Comparison of ENCODE assay signal across 9 cellular contexts in genomic region chr4:80197132-80197573, GRCh38. TPM values are rescaled to one million over a fixed set of nuclear protein-coding genes. Genes with fewer than 3 reads are reported as not detected.
DNase-seq lines count a peak whose midpoint lies in the region; ATAC-seq, FAIRE-seq and TF ChIP-seq lines count a peak whose summit lies in the region.
"Had no signal": no experiment of that assay in that cellular context is flagged by ENCODE, and none has a peak within 500 bp of the region (broad histone marks: within the 10 kb centered on the region; RNA-seq: fewer than 3 reads in every experiment).

Gene PRDM8 (plus strand): TSS chr4:80197503. CDS start chr4:80200081, 2,578 bp downstream.

- no peak within 1 kb of the TSS for H3K27ac ChIP-seq in upper lobe of right lung

- H3K9me3 ChIP-seq in mucosa of descending colon (no peaks in the 10 kb centered on the region), upper lobe of right lung (no peaks in the 10 kb centered on the region)

- FAIRE-seq in GM12891 (lab: Jason Lieb, UNC), result no peak
- FAIRE-seq: TTC549 had no signal

- H3K4me1 ChIP-seq in mucosa of descending colon (ENCODE audit: low read depth) (peaks cover 12% of the 10 kb centered on the region), upper lobe of right lung (peaks cover 13% of the 10 kb centered on the region)

- H3K36me3 ChIP-seq in mucosa of descending colon (ENCODE audit: low read depth), result no peaks in the 10 kb centered on the region
- no peaks in the 10 kb centered on the region for H3K36me3 ChIP-seq in upper lobe of right lung

- peaks cover 84% of the 10 kb centered on the region for H3K27me3 ChIP-seq in upper lobe of right lung

- peak; percentile 20 to 52 for DNase-seq in NCI-H187 (lab: John Stamatoyannopoulos, UW)
- no peak for DNase-seq in NCI-H187 treated with DMSO at 0.1 percent for 48 hours (lab: John Stamatoyannopoulos, UW)
- DNase-seq in SHP77 treated with DMSO at 0.1 percent for 48 hours (lab: John Stamatoyannopoulos, UW), result peak; percentile 77
- DNase-seq in choroid plexus epithelial cell (ENCODE audit: low read depth), result no peak
- DNase-seq in mucosa of descending colon, result no peak
- DNase-seq in upper lobe of right lung, result no peak
- no peak for DNase-seq in GM12891 (ENCODE audit: insufficient read length, low spot score)

- H3K4me3 ChIP-seq in choroid plexus epithelial cell (ENCODE audit: low read depth, low read length) (peak within 1 kb of the TSS; percentile 25), mucosa of descending colon (no peak within 1 kb of the TSS), upper lobe of right lung (peak within 1 kb of the TSS; percentile 19)

- ATAC-seq in mucosa of descending colon (peak; percentile 18), upper lobe of right lung (no peak), HG03139 (IDR thresholded peaks at IDR 0.05; ENCODE audit: unreplicated experiment) (no peak)

- no peak for TF ChIP-seq POLR2A in GM12891 (IDR thresholded peaks at IDR 0.05; ENCODE audit: low read depth, low read length)

- intact Hi-C loops in mucosa of descending colon (cut with DNase I, micrococcal nuclease), result no loop called here
- intact Hi-C loops in upper lobe of right lung (cut with DNase I), result no loop called here

- TF ChIP-seq CTCF in choroid plexus epithelial cell (conservative IDR thresholded peaks at IDR 0.05; ENCODE audit: low read depth, low read length) (no peak), mucosa of descending colon (IDR thresholded peaks at IDR 0.05) (no peak), upper lobe of right lung (IDR thresholded peaks at IDR 0.05) (no peak)

TF ChIP-seq in GM12891, 5 proteins besides CTCF, POLR2A, EP300 and RAD21:
- TF ChIP-seq TAF1 (IDR thresholded peaks at IDR 0.05; ENCODE audit: low read depth, low read length), result no peak

RNA-seq across cellular contexts. Expression of gene PRDM8, which starts in this region (rescaled TPM):
- 10 to 100 TPM in 1 of 3 donors, 1 to 10 TPM in 1, under 1 TPM in 1; 0.41 to 10.1 (median 2.9) TPM for total RNA-seq in mucosa of descending colon
- 1.7 TPM for total RNA-seq in upper lobe of right lung
- polyA plus RNA-seq in GM12891 (2012; ENCODE audit: low read depth, missing spikeins), result 0.73 TPM

Comparison
In these comparisons a context has a peak if more than half of its experiments do, and no peak if none do; other contexts are left out.
1. DNase-seq: peak in NCI-H187 (2 of 2) and SHP77 treated with DMSO at 0.1 percent for 48 hours (single experiment); none in NCI-H187 treated with DMSO at 0.1 percent for 48 hours (single experiment), choroid plexus epithelial cell (single experiment), mucosa of descending colon (0 of 3), upper lobe of right lung (single experiment) and GM12891 (single experiment).